19 cellular contexts compared by ENCODE assay signal in genomic region chr12:108750471-108751402, GRCh38. TPM values are rescaled to one million over a fixed set of nuclear protein-coding genes. Genes with fewer than 3 reads are reported as not detected.
DNase-seq lines count a peak whose midpoint lies in the region; TF ChIP-seq lines count a peak whose summit lies in the region.
"Had no signal": no experiment of that assay in that cellular context is flagged by ENCODE, and none has a peak within 500 bp of the region (broad histone marks: within the 10 kb centered on the region; RNA-seq: fewer than 3 reads in every experiment).

No MANE protein-coding gene starts in this region.

- H3K27ac Mint-ChIP-seq in glutamatergic neuron (ENCODE audit: unreplicated experiment), result no peak overlapping the region
- H3K27ac Mint-ChIP-seq in activated naive CD4-positive, alpha-beta T cell treated with anti-CD3 and anti-CD28 coated beads, Interleukin-2, amount 10 ng/mL, durations not matched to agents 7 days and 5 days, result no peak overlapping the region

- H3K9me3 ChIP-seq in BE2C, result no peaks in the 10 kb centered on the region
- H3K9me3 ChIP-seq: heart right ventricle had no signal

- no peaks in the 10 kb centered on the region for H3K36me3 Mint-ChIP-seq in glutamatergic neuron (ENCODE audit: unreplicated experiment)
- H3K36me3 Mint-ChIP-seq in activated naive CD4-positive, alpha-beta T cell treated with anti-CD3 and anti-CD28 coated beads, Interleukin-2, amount 10 ng/mL, durations not matched to agents 7 days and 5 days, result no peaks in the 10 kb centered on the region
- H3K36me3 Mint-ChIP-seq: naive B cell had no signal

- CTCF ChIA-PET in activated naive CD4-positive, alpha-beta T cell treated with anti-CD3 and anti-CD28 coated beads, Interleukin-2, amount 10 ng/mL, durations not matched to agents 7 days and 5 days (lab: Charles Lee), result no interaction called here

- H3K4me1 Mint-ChIP-seq in glutamatergic neuron (ENCODE audit: low read depth, unreplicated experiment), result peaks cover 17% of the 10 kb centered on the region
- no peaks in the 10 kb centered on the region for H3K4me1 Mint-ChIP-seq in activated naive CD4-positive, alpha-beta T cell treated with anti-CD3 and anti-CD28 coated beads, Interleukin-2, amount 10 ng/mL, durations not matched to agents 7 days and 5 days
- H3K4me1 Mint-ChIP-seq: naive B cell had no signal

- H3K4me3 Mint-ChIP-seq in glutamatergic neuron (ENCODE audit: unreplicated experiment), result no peak overlapping the region
- H3K4me3 Mint-ChIP-seq in activated naive CD4-positive, alpha-beta T cell treated with anti-CD3 and anti-CD28 coated beads, Interleukin-2, amount 10 ng/mL, durations not matched to agents 7 days and 5 days, result no peak overlapping the region

- no peak overlapping the region for H3K4me3 ChIP-seq in BE2C (ENCODE audit: low read depth, low read length)
- no peak overlapping the region for H3K4me3 ChIP-seq in retinal pigment epithelial cell (ENCODE audit: low read length)
- H3K4me3 ChIP-seq: heart right ventricle had no signal

- DNase-seq in BE2C (peak; percentile 14), NCI-H446 (lab: John Stamatoyannopoulos, UW) (peak; percentile 34 to 59), fibroblast of peridontal ligament (ENCODE audit: extremely low read depth) (peak; percentile 61), retinal pigment epithelial cell (ENCODE audit: low read depth) (peak; percentile 75), NAMALWA (ENCODE audit: low spot score) (no peak), glutamatergic neuron (no peak), cerebellum (ENCODE audit: low spot score) (no peak)
- DNase-seq in activated naive CD4-positive, alpha-beta T cell treated with anti-CD3 and anti-CD28 coated beads, Interleukin-2, amount 10 ng/mL, durations not matched to agents 7 days and 5 days, result no peak
- DNase-seq: activated CD4-positive, alpha-beta T cell treated with anti-CD3 and anti-CD28 coated beads for 48 hours; activated T-cell treated with anti-CD3 and anti-CD28 coated beads for 4 hours; DMS 273 treated with DMSO at 0.1 percent for 48 hours; heart right ventricle; kidney glomerular epithelial cell; naive B cell; NCI-H187 treated with DMSO at 0.1 percent for 48 hours; NK-92 treated with Interleukin-12 subunit alpha and Interleukin-12 subunit beta, amount 100 ng/mL, for 24 hours; SIG-M5; substantia nigra; T1000 had no signal

- H3K36me3 ChIP-seq in BE2C, result no peaks in the 10 kb centered on the region
- H3K36me3 ChIP-seq: heart right ventricle had no signal

- no peaks in the 10 kb centered on the region for H3K27me3 ChIP-seq in BE2C
- H3K27me3 ChIP-seq: heart right ventricle had no signal

- no peaks in the 10 kb centered on the region for H3K4me1 ChIP-seq in BE2C

- TF ChIP-seq CTCF in BE2C (IDR thresholded peaks at IDR 0.05; ENCODE audit: low read depth, low read length) (no peak), retinal pigment epithelial cell (conservative IDR thresholded peaks at IDR 0.05; ENCODE audit: low read depth, low read length) (no peak), glutamatergic neuron (IDR thresholded peaks at IDR 0.05; ENCODE audit: partially characterized antibody, unreplicated experiment) (no peak)

- peaks cover 5% of the 10 kb centered on the region for H3K27me3 Mint-ChIP-seq in glutamatergic neuron (ENCODE audit: unreplicated experiment)
- H3K27me3 Mint-ChIP-seq in activated naive CD4-positive, alpha-beta T cell treated with anti-CD3 and anti-CD28 coated beads, Interleukin-2, amount 10 ng/mL, durations not matched to agents 7 days and 5 days, result peaks cover 6% of the 10 kb centered on the region
- H3K27me3 Mint-ChIP-seq: naive B cell had no signal

- H3K9me3 Mint-ChIP-seq in glutamatergic neuron (ENCODE audit: unreplicated experiment), result no peaks in the 10 kb centered on the region
- H3K9me3 Mint-ChIP-seq in activated naive CD4-positive, alpha-beta T cell treated with anti-CD3 and anti-CD28 coated beads, Interleukin-2, amount 10 ng/mL, durations not matched to agents 7 days and 5 days, result peaks cover 2% of the 10 kb centered on the region

RNA-seq across cellular contexts. Expression of gene CORO1C, which starts 19.4 kb away (rescaled TPM):
- 86.3 TPM for polyA plus RNA-seq in BE2C (2012; ENCODE audit: insufficient read depth, insufficient read length, low read depth)
- total RNA-seq in glutamatergic neuron (ENCODE audit: unreplicated experiment) (285 TPM), cerebellum (114 TPM)

Comparison
In these comparisons a context has a peak if more than half of its experiments do, and no peak if none do; other contexts are left out.
1. DNase-seq: peak in BE2C (single experiment), NCI-H446 (2 of 2), fibroblast of peridontal ligament (single experiment) and retinal pigment epithelial cell (single experiment); none in NAMALWA (single experiment), glutamatergic neuron (single experiment), cerebellum (single experiment) and activated naive CD4-positive, alpha-beta T cell treated with anti-CD3 and anti-CD28 coated beads, Interleukin-2, amount 10 ng/mL, durations not matched to agents 7 days and 5 days (single experiment).